ENCODE assay signal across 22 cellular contexts in genomic region chr7:129764685-129765084, GRCh38.
DNase-seq lines count a peak whose midpoint lies in the region; ATAC-seq, FAIRE-seq and TF ChIP-seq lines count a peak whose summit lies in the region.
"Had no signal": no experiment of that assay in that cellular context is flagged by ENCODE, and none has a peak within 500 bp of the region (broad histone marks: within the 10 kb centered on the region; RNA-seq: fewer than 3 reads in every experiment).

No MANE protein-coding gene starts in this region.

- no peak for FAIRE-seq in K562 (lab: Jason Lieb, UNC)
- FAIRE-seq: A549, D721Med, G401.6, GM12878, GM12892, GM18507 had no signal

- POLR2A ChIA-PET in HEK293 (lab: Yijun Ruan, JAX) (no interaction called here), K562 (lab: Yijun Ruan, JAX) (interaction anchor here (0.6 to 1.6 kb wide), 5 partner anchors 8 to 69 kb away, joined by 3 to 5 read pairs (median 3); no protein-coding TSS in a partner anchor)

- TF ChIP-seq EP300 in K562 (IDR thresholded peaks at IDR 0.05; ENCODE audit: low read length): no peak
- TF ChIP-seq EP300 in sigmoid colon (IDR thresholded peaks at IDR 0.05): no peak

- CTCF ChIA-PET in HEK293 (lab: Yijun Ruan, JAX): interaction anchor here (0.6 to 1.5 kb wide), 3 partner anchors 59 to 100 kb away, joined by 3 to 5 read pairs (median 3); no protein-coding TSS in a partner anchor
- CTCF ChIA-PET in K562 (lab: Yijun Ruan, JAX; ENCODE audit: low intra/inter-chr PET ratio): no interaction called here

- in situ Hi-C loops in K562 (cut with MboI): no loop called here

- peak overlapping the region; percentile 30; the same call in 1 of the 2 replicates for H2AFZ ChIP-seq in K562 (ENCODE audit: low read depth, low read length)

- TF ChIP-seq CTCF in HEK293 (tag by site-specific recombination; IDR thresholded peaks at IDR 0.05): no peak
- 0 out of 6 replicates have a peak, but pooled peaks of 1 of the 3 experiments have one; percentile 16 for TF ChIP-seq CTCF in K562 (IDR thresholded peaks at IDR 0.05 in 2 of 3, conservative IDR thresholded peaks at IDR 0.05 in 1 of 3; ENCODE audit: insufficient read depth in 2 of 3, low read depth in 1 of 3, low read length in 3 of 3)
- TF ChIP-seq CTCF in sigmoid colon (IDR thresholded peaks at IDR 0.05): no peak

- H4K20me1 ChIP-seq in BLaER1 (no peaks in the 10 kb centered on the region), K562 (replicated peaks; ENCODE audit: control insufficient read depth, insufficient read depth, low read length) (no peaks in the 10 kb centered on the region)

- H3K4me3 ChIP-seq in BLaER1 (no peak overlapping the region), HEK293 (ENCODE audit: low read depth, low read length) (no peak overlapping the region), K562 (no peak overlapping the region), sigmoid colon (no peak overlapping the region)
- H3K4me3 ChIP-seq: A549, GM12878 had no signal

- H3K4me3 Mint-ChIP-seq in activated T-cell treated with anti-CD3 and anti-CD28 coated beads, Interleukin-2, amount 50 U/mL, for 72 hours: no peak overlapping the region
- H3K4me3 Mint-ChIP-seq: B cell; CD4-positive, alpha-beta T cell; CD8-positive, alpha-beta T cell had no signal

- H3K9me3 ChIP-seq in BLaER1 (peaks cover 4% of the 10 kb centered on the region; the same call in 1 of the 2 replicates), HEK293 (ENCODE audit: control insufficient read depth, insufficient read depth, low read depth, low read length) (no peaks in the 10 kb centered on the region), K562 (replicated peaks; ENCODE audit: control insufficient read depth, insufficient read depth, low read depth, low read length) (no peaks in the 10 kb centered on the region), sigmoid colon (no peaks in the 10 kb centered on the region)
- H3K9me3 ChIP-seq: A549, Caco-2 had no signal

- no peaks in the 10 kb centered on the region for H3K9me3 Mint-ChIP-seq in activated T-cell treated with anti-CD3 and anti-CD28 coated beads, Interleukin-2, amount 50 U/mL, for 72 hours
- H3K9me3 Mint-ChIP-seq: CD4-positive, alpha-beta T cell; CD8-positive, alpha-beta T cell had no signal

- H3K27me3 ChIP-seq in BLaER1 (no peaks in the 10 kb centered on the region), K562 (ENCODE audit: control insufficient read depth in 2 of 2, insufficient read depth in 2 of 2, low read length in 2 of 2) (no peaks in the 10 kb centered on the region), sigmoid colon (no peaks in the 10 kb centered on the region)

- TF ChIP-seq RAD21 in K562 (CRISPR knock-in tag; conservative IDR thresholded peaks at IDR 0.05 in 1 of 2, IDR thresholded peaks at IDR 0.05 in 1 of 2): no peak

- H3K27ac Mint-ChIP-seq in activated T-cell treated with anti-CD3 and anti-CD28 coated beads, Interleukin-2, amount 50 U/mL, for 72 hours: no peak overlapping the region
- H3K27ac Mint-ChIP-seq: B cell; CD4-positive, alpha-beta T cell; CD8-positive, alpha-beta T cell had no signal

- H3K36me3 ChIP-seq in BLaER1 (no peaks in the 10 kb centered on the region), HEK293 (ENCODE audit: control insufficient read depth in 2 of 2, insufficient read depth in 1 of 2, low read length in 2 of 2) (no peaks in the 10 kb centered on the region), K562 (ENCODE audit: control insufficient read depth, insufficient read depth, low read length) (peaks cover 12% of the 10 kb centered on the region; the same call in 2 of the 3 replicates), sigmoid colon (no peaks in the 10 kb centered on the region)

- peaks cover 14% of the 10 kb centered on the region for H3K79me2 ChIP-seq in K562 (ENCODE audit: control insufficient read depth, insufficient read depth, low read length)

- no peak for ATAC-seq in K562
- ATAC-seq in GM21529 (IDR thresholded peaks at IDR 0.05; ENCODE audit: unreplicated experiment): no peak
- ATAC-seq in activated T-cell treated with anti-CD3 and anti-CD28 coated beads, Interleukin-2, amount 50 U/mL, for 72 hours (replicated peaks in 1 of 2): no peak
- ATAC-seq: A549; CD8-positive, alpha-beta T cell; GM12878 had no signal

- no peaks in the 10 kb centered on the region for H3K27me3 Mint-ChIP-seq in activated T-cell treated with anti-CD3 and anti-CD28 coated beads, Interleukin-2, amount 50 U/mL, for 72 hours (ENCODE audit: low read depth)
- H3K27me3 Mint-ChIP-seq: B cell; CD4-positive, alpha-beta T cell had no signal

- WGBS in K562 (ENCODE audit: insufficient coverage, low coverage, missing lambda C conversion rate): 39% methylated on average over 4 of the region's 4 CpGs
- WGBS in sigmoid colon, 2 donors: 88% methylated on average over 4 of the region's 4 CpGs

- H3K4me1 ChIP-seq in BLaER1 (peaks cover 44% of the 10 kb centered on the region), HEK293 (ENCODE audit: control insufficient read depth, insufficient read depth, low read length) (no peaks in the 10 kb centered on the region), K562 (replicated peaks in 1 of 2; ENCODE audit: control insufficient read depth in 2 of 2, insufficient read depth in 2 of 2, low read length in 2 of 2) (peaks cover 32 to 53% of the 10 kb centered on the region in 2 experiments), sigmoid colon (no peaks in the 10 kb centered on the region)
- H3K4me1 ChIP-seq: A549, Caco-2 had no signal

- intact Hi-C loops in K562 (cut with micrococcal nuclease): no loop called here
- intact Hi-C loops in sigmoid colon (cut with DNase I): no loop called here

- H3K27ac ChIP-seq in BLaER1 (no peak overlapping the region), HEK293 (ENCODE audit: extremely low read depth, low read depth, low read length) (no peak overlapping the region), K562 (ENCODE audit: extremely low read depth, low read depth, low read length) (peak overlapping the region; percentile 33), sigmoid colon (no peak overlapping the region)
- H3K27ac ChIP-seq: A549, C4-2B had no signal

- H3K4me2 ChIP-seq in BLaER1 (peak overlapping the region; percentile 68), K562 (ENCODE audit: insufficient read depth, low read length) (peak overlapping the region; percentile 17; the same call in 1 of the 2 replicates)
- H3K4me2 ChIP-seq: A549 had no signal

- no peaks in the 10 kb centered on the region for H3K4me1 Mint-ChIP-seq in activated T-cell treated with anti-CD3 and anti-CD28 coated beads, Interleukin-2, amount 50 U/mL, for 72 hours (ENCODE audit: low read depth)
- H3K4me1 Mint-ChIP-seq: B cell had no signal

- BruUV-seq in K562 (replicated peaks; lab: Mats Ljungman, UMichigan): no TSS peak

- H3K9me1 ChIP-seq in K562 (ENCODE audit: control insufficient read depth, insufficient read depth, low read length): no peaks in the 10 kb centered on the region

- no peak overlapping the region for H3K9ac ChIP-seq in BLaER1
- H3K9ac ChIP-seq in K562 (ENCODE audit: insufficient read depth in 1 of 2, low read depth in 2 of 2, low read length in 2 of 2): peak overlapping the region in 1 of 2 experiments; percentile 87; a peak in 1 of 4 replicates

- no peak for DNase-seq in K562 (ENCODE audit: extremely low read depth in 1 of 4, low spot score in 3 of 4)
- DNase-seq in sigmoid colon: peak; percentile 27
- no peak for DNase-seq in GDM1 (lab: John Stamatoyannopoulos, UW)
- DNase-seq in midbrain (lab: John Stamatoyannopoulos, UW): no peak
- no peak for DNase-seq in activated T-cell treated with anti-CD3 and anti-CD28 coated beads, Interleukin-2, amount 50 U/mL, for 72 hours
- DNase-seq: AML-193; Caco-2; Calu3; CD4-positive, alpha-beta T cell; CD8-positive, alpha-beta T cell; DMS79 treated with DMSO at 0.1 percent for 48 hours had no signal

- no peaks in the 10 kb centered on the region for H3K36me3 Mint-ChIP-seq in activated T-cell treated with anti-CD3 and anti-CD28 coated beads, Interleukin-2, amount 50 U/mL, for 72 hours (ENCODE audit: insufficient read depth in 2 of 2)
- H3K36me3 Mint-ChIP-seq: CD8-positive, alpha-beta T cell had no signal

- TF ChIP-seq POLR2A in K562 (conservative IDR thresholded peaks at IDR 0.05) (no peak), sigmoid colon (IDR thresholded peaks at IDR 0.05) (no peak)

TF ChIP-seq in HEK293, 187 proteins besides CTCF, POLR2A, EP300 and RAD21:
- no peak for TF ChIP-seq ZSCAN18 (tag by site-specific recombination; IDR thresholded peaks at IDR 0.05)
- peak; percentile 61 for TF ChIP-seq FEZF1 (tag by site-specific recombination; IDR thresholded peaks at IDR 0.05)

TF ChIP-seq in K562, 482 proteins besides CTCF, POLR2A, EP300 and RAD21 (continues in another document):
- TF ChIP-seq L3MBTL2 (IDR thresholded peaks at IDR 0.05): peak; percentile 64; the same call in 1 of the 2 replicates
- no peak for TF ChIP-seq GATA2 (CRISPR knock-in tag; IDR thresholded peaks at IDR 0.05)
